6 cellular contexts compared by ENCODE assay signal in the genomic region with DNA sequence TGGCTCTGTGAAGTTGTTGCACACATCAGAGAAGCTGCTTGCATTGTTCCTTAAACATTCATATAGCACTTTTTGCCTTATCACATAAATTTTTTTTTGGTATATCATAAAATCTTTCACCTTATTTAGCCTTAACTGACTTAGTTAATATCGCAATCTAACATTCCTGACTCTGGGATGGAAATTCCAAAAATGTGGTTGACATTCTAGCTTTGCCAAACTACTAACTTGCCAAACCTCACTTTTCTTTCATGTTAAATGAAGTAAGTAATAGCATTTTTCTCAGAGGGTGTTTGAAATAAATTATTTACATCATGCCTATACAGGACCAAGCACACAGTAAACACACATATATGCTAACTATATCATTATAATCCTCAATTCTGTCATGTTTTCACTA.
"Had no signal": no experiment of that assay in that cellular context is flagged by ENCODE, and none has a peak within 500 bp of the region (broad histone marks: within the 10 kb centered on the region; RNA-seq: fewer than 3 reads in every experiment).

No MANE protein-coding gene starts in this region.

- H3K4me3 ChIP-seq: GM23338 had no signal

- H3K4me2 ChIP-seq: GM23338 had no signal

- H3K27ac ChIP-seq: HL-60 had no signal

- DNase-seq: H9, HFFc6 had no signal

- H2AFZ ChIP-seq: GM23338 had no signal

- ATAC-seq: GM23338, HCT116, HepG2 had no signal
